1 cellular context compared by ENCODE assay signal in genomic region chr17:55437165-55437605, GRCh38.
TF ChIP-seq lines count a peak whose summit lies in the region.

No MANE protein-coding gene starts in this region.

TF ChIP-seq in GM12878, 131 proteins besides CTCF, POLR2A, EP300 and RAD21 (continued from another document):
- TF ChIP-seq MLLT1 (IDR thresholded peaks at IDR 0.05) (peak; percentile 34; the same call in 1 of the 2 replicates), SP1 (IDR thresholded peaks at IDR 0.05; ENCODE audit: low read depth, low read length) (peak; percentile 59), SMC3 (IDR thresholded peaks at IDR 0.05; ENCODE audit: borderline replicate concordance, low read length) (peak; percentile 24; the same call in 1 of the 2 replicates)
